In genomic region chr10:74826142-74827044, GRCh38 we compare ENCODE assay signal across 1 cellular context.
TF ChIP-seq lines count a peak whose summit lies in the region.

Gene KAT6B (plus strand): TSS chr10:74826600. CDS start chr10:74842858, 16,258 bp downstream.

TF ChIP-seq in HepG2, 621 proteins besides CTCF, POLR2A, EP300 and RAD21 (continued from another document and continues in another):
- peak; percentile 46; the same call in 1 of the 2 replicates for TF ChIP-seq ZNF788 (CRISPR knock-in tag; IDR thresholded peaks at IDR 0.05; ENCODE audit: borderline replicate concordance)
- peak; percentile 71; the same call in 1 of the 2 replicates for TF ChIP-seq BRD4 (CRISPR knock-in tag; IDR thresholded peaks at IDR 0.05)
- no peak for TF ChIP-seq UBTF (CRISPR knock-in tag; IDR thresholded peaks at IDR 0.05)
- no peak for TF ChIP-seq CENPT (CRISPR knock-in tag; IDR thresholded peaks at IDR 0.05; ENCODE audit: low read depth)
- no peak for TF ChIP-seq CREBL2 (CRISPR knock-in tag; IDR thresholded peaks at IDR 0.05; ENCODE audit: borderline replicate concordance)
- no peak for TF ChIP-seq ZNF460 (CRISPR knock-in tag; IDR thresholded peaks at IDR 0.05; ENCODE audit: borderline replicate concordance)
- peak; percentile 25; the same call in 1 of the 2 replicates for TF ChIP-seq FOXP1 (IDR thresholded peaks at IDR 0.05)
- TF ChIP-seq FOXP1 (CRISPR knock-in tag; IDR thresholded peaks at IDR 0.05): no peak; the same call in 1 of the 2 replicates
- no peak for TF ChIP-seq FLYWCH1 (CRISPR knock-in tag; IDR thresholded peaks at IDR 0.05)
- TF ChIP-seq ELF1 (CRISPR knock-in tag; IDR thresholded peaks at IDR 0.05): peak; percentile 61
- TF ChIP-seq SOX13 (IDR thresholded peaks at IDR 0.05): no peak
- 0 out of 4 replicates have a peak, but pooled peaks of 1 of the 2 experiments have one; percentile 14 for TF ChIP-seq SOX13 (CRISPR knock-in tag; conservative IDR thresholded peaks at IDR 0.05 in 1 of 2, IDR thresholded peaks at IDR 0.05 in 1 of 2)
- TF ChIP-seq, protein P1, sequence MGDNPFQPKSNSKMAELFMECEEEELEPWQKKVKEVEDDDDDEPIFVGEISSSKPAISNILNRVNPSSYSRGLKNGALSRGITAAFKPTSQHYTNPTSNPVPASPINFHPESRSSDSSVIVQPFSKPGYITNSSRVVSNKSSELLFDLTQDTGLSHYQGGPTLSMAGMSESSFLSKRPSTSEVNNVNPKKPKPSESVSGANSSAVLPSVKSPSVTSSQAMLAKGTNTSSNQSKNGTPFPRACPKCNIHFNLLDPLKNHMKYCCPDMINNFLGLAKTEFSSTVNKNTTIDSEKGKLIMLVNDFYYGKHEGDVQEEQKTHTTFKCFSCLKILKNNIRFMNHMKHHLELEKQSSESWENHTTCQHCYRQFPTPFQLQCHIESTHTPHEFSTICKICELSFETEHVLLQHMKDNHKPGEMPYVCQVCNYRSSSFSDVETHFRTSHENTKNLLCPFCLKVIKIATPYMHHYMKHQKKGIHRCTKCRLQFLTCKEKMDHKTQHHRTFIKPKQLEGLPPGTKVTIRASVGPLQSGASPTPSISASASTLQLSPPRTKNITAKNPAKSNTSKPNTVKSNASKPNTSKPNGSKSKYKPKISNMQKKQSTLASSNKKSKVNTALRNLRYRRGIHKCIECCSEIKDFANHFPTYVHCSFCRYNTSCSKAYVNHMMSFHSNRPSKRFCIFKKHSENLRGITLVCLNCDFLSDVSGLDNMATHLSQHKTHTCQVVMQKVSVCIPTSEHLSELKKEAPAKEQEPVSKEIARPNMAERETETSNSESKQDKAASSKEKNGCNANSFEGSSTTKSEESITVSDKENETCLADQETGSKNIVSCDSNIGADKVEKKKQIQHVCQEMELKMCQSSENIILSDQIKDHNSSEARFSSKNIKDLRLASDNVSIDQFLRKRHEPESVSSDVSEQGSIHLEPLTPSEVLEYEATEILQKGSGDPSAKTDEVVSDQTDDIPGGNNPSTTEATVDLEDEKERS (CRISPR knock-in tag; IDR thresholded peaks at IDR 0.05): no peak
- TF ChIP-seq CAMTA2 (CRISPR knock-in tag; IDR thresholded peaks at IDR 0.05; ENCODE audit: borderline replicate concordance): no peak
- peak; percentile 81 for TF ChIP-seq RARA (CRISPR knock-in tag; IDR thresholded peaks at IDR 0.05)
- peak; percentile 27; the same call in 1 of the 2 replicates for TF ChIP-seq HCFC1 (IDR thresholded peaks at IDR 0.05; ENCODE audit: low read depth, low read length)
- TF ChIP-seq, protein P2, sequence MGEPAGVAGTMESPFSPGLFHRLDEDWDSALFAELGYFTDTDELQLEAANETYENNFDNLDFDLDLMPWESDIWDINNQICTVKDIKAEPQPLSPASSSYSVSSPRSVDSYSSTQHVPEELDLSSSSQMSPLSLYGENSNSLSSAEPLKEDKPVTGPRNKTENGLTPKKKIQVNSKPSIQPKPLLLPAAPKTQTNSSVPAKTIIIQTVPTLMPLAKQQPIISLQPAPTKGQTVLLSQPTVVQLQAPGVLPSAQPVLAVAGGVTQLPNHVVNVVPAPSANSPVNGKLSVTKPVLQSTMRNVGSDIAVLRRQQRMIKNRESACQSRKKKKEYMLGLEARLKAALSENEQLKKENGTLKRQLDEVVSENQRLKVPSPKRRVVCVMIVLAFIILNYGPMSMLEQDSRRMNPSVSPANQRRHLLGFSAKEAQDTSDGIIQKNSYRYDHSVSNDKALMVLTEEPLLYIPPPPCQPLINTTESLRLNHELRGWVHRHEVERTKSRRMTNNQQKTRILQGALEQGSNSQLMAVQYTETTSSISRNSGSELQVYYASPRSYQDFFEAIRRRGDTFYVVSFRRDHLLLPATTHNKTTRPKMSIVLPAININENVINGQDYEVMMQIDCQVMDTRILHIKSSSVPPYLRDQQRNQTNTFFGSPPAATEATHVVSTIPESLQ (CRISPR knock-in tag; conservative IDR thresholded peaks at IDR 0.05): no peak
- TF ChIP-seq, protein P3, sequence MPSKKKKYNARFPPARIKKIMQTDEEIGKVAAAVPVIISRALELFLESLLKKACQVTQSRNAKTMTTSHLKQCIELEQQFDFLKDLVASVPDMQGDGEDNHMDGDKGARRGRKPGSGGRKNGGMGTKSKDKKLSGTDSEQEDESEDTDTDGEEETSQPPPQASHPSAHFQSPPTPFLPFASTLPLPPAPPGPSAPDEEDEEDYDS (CRISPR knock-in tag; IDR thresholded peaks at IDR 0.05): peak; percentile 62
- peak; percentile 31; the same call in 1 of the 2 replicates for TF ChIP-seq ZKSCAN8 (CRISPR knock-in tag; IDR thresholded peaks at IDR 0.05; ENCODE audit: borderline replicate concordance)
- TF ChIP-seq, protein P4, sequence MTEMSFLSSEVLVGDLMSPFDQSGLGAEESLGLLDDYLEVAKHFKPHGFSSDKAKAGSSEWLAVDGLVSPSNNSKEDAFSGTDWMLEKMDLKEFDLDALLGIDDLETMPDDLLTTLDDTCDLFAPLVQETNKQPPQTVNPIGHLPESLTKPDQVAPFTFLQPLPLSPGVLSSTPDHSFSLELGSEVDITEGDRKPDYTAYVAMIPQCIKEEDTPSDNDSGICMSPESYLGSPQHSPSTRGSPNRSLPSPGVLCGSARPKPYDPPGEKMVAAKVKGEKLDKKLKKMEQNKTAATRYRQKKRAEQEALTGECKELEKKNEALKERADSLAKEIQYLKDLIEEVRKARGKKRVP (CRISPR knock-in tag; IDR thresholded peaks at IDR 0.05): no peak
- TF ChIP-seq MLLT10 (CRISPR knock-in tag; IDR thresholded peaks at IDR 0.05): no peak
- no peak for TF ChIP-seq ZBTB49 (CRISPR knock-in tag; IDR thresholded peaks at IDR 0.05; ENCODE audit: borderline replicate concordance)
- peak; percentile 32 for TF ChIP-seq AGO1 (IDR thresholded peaks at IDR 0.05; ENCODE audit: low read depth, low read length, poor library complexity, severe bottlenecking)
- TF ChIP-seq ZNF577 (CRISPR knock-in tag; IDR thresholded peaks at IDR 0.05; ENCODE audit: borderline replicate concordance, low read depth): no peak
- TF ChIP-seq, protein P5, sequence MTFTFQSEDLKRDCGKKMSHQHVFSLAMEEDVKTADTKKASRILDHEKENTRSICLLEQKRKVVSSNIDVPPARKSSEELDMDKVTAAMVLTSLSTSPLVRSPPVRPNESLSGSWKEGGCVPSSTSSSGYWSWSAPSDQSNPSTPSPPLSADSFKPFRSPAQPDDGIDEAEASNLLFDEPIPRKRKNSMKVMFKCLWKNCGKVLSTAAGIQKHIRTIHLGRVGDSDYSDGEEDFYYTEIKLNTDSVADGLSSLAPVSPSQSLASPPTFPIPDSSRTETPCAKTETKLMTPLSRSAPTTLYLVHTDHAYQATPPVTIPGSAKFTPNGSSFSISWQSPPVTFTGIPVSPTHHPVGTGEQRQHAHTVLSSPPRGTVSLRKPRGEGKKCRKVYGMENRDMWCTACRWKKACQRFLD (CRISPR knock-in tag; IDR thresholded peaks at IDR 0.05; ENCODE audit: borderline replicate concordance): no peak
- TF ChIP-seq, protein P6, sequence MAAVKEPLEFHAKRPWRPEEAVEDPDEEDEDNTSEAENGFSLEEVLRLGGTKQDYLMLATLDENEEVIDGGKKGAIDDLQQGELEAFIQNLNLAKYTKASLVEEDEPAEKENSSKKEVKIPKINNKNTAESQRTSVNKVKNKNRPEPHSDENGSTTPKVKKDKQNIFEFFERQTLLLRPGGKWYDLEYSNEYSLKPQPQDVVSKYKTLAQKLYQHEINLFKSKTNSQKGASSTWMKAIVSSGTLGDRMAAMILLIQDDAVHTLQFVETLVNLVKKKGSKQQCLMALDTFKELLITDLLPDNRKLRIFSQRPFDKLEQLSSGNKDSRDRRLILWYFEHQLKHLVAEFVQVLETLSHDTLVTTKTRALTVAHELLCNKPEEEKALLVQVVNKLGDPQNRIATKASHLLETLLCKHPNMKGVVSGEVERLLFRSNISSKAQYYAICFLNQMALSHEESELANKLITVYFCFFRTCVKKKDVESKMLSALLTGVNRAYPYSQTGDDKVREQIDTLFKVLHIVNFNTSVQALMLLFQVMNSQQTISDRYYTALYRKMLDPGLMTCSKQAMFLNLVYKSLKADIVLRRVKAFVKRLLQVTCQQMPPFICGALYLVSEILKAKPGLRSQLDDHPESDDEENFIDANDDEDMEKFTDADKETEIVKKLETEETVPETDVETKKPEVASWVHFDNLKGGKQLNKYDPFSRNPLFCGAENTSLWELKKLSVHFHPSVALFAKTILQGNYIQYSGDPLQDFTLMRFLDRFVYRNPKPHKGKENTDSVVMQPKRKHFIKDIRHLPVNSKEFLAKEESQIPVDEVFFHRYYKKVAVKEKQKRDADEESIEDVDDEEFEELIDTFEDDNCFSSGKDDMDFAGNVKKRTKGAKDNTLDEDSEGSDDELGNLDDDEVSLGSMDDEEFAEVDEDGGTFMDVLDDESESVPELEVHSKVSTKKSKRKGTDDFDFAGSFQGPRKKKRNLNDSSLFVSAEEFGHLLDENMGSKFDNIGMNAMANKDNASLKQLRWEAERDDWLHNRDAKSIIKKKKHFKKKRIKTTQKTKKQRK (IDR thresholded peaks at IDR 0.05; ENCODE audit: low read length): peak; percentile 89
- TF ChIP-seq KLF15 (CRISPR knock-in tag; IDR thresholded peaks at IDR 0.05; ENCODE audit: borderline replicate concordance): no peak
- TF ChIP-seq FOXK1 (CRISPR knock-in tag; IDR thresholded peaks at IDR 0.05; ENCODE audit: borderline replicate concordance, low read depth): peak; percentile 90
- TF ChIP-seq PCBP1 (IDR thresholded peaks at IDR 0.05; ENCODE audit: borderline replicate concordance, low read depth, low read length): 0 out of 2 replicates have a peak, but pooled peaks have one; percentile 80
- peak; percentile 86 for TF ChIP-seq FOXK2 (IDR thresholded peaks at IDR 0.05)
- TF ChIP-seq ZBED4 (CRISPR knock-in tag; IDR thresholded peaks at IDR 0.05; ENCODE audit: borderline replicate concordance): no peak
- peak; percentile 80 for TF ChIP-seq GABPB1 (CRISPR knock-in tag; IDR thresholded peaks at IDR 0.05)
- 0 out of 2 replicates have a peak, but pooled peaks have one; percentile 25 for TF ChIP-seq ZNF792 (CRISPR knock-in tag; IDR thresholded peaks at IDR 0.05)
- no peak for TF ChIP-seq FOSL2 (CRISPR knock-in tag; IDR thresholded peaks at IDR 0.05)
